Comparison of ENCODE assay signal across 8 cellular contexts in genomic region chr11:86162257-86162656, GRCh38.
DNase-seq lines count a peak whose midpoint lies in the region; ATAC-seq and TF ChIP-seq lines count a peak whose summit lies in the region.

No MANE protein-coding gene starts in this region.

- intact Hi-C loops in PC-9 (cut with micrococcal nuclease; ENCODE audit: unreplicated experiment): no loop called here
- intact Hi-C loops in esophagus muscularis mucosa (cut with DNase I): no loop called here
- intact Hi-C loops in ovary (cut with DNase I): no loop called here
- intact Hi-C loops in activated CD4-positive, alpha-beta memory T cell treated with anti-CD3 and anti-CD28 coated beads for 36 hours (cut with micrococcal nuclease): no loop called here
- intact Hi-C loops in activated T-helper 1 cell treated with anti-CD3 and anti-CD28 coated beads, Interleukin-12 subunit alpha, Interleukin-12 subunit beta, Interleukin-2, Interleukin-4 antibody, amounts not matched to agents 30 ng/mL and 10 ng/mL and 1 ng/mL, durations not matched to agents 14 hours and 24 hours and 36 hours (cut with micrococcal nuclease): no loop called here

- H4K20me1 ChIP-seq in PC-9 (ENCODE audit: insufficient read depth): no peaks in the 10 kb centered on the region

- H3K79me2 ChIP-seq in PC-9 (ENCODE audit: low read depth): no peaks in the 10 kb centered on the region

- H3K27ac ChIP-seq in PC-9 (no peak overlapping the region), esophagus muscularis mucosa (replicated peaks in 1 of 4) (peak overlapping the region; percentile 15 to 42 (median 30)), ovary (peak overlapping the region in 1 of 2 donors; percentile 33)

- H3K4me1 ChIP-seq in PC-9 (replicated peaks; ENCODE audit: insufficient read depth): peaks cover 56% of the 10 kb centered on the region
- H3K4me1 ChIP-seq in esophagus muscularis mucosa: peaks cover 14 to 44% (median 41%) of the 10 kb centered on the region in 4 donors
- H3K4me1 ChIP-seq in ovary (ENCODE audit: insufficient read depth): peaks cover 21% of the 10 kb centered on the region

- H3K9me2 ChIP-seq in PC-9 (ENCODE audit: insufficient read depth): no peaks in the 10 kb centered on the region

- H3K27me3 ChIP-seq in PC-9 (ENCODE audit: insufficient read depth, low read depth) (no peaks in the 10 kb centered on the region), esophagus muscularis mucosa (no peaks in the 10 kb centered on the region), ovary (no peaks in the 10 kb centered on the region)

- ATAC-seq in HG02981 (IDR thresholded peaks at IDR 0.05; ENCODE audit: unreplicated experiment): no peak

- peaks cover 4% of the 10 kb centered on the region for H3K4me1 Mint-ChIP-seq in activated CD4-positive, alpha-beta memory T cell treated with anti-CD3 and anti-CD28 coated beads for 36 hours (ENCODE audit: low read depth)
- peaks cover 43% of the 10 kb centered on the region for H3K4me1 Mint-ChIP-seq in activated T-helper 1 cell treated with anti-CD3 and anti-CD28 coated beads, Interleukin-12 subunit alpha, Interleukin-12 subunit beta, Interleukin-2, Interleukin-4 antibody, amounts not matched to agents 30 ng/mL and 10 ng/mL and 1 ng/mL, durations not matched to agents 14 hours and 24 hours and 36 hours (ENCODE audit: low read depth)

- H3F3A ChIP-seq in PC-9 (ENCODE audit: insufficient read depth, low read depth): peaks cover 44% of the 10 kb centered on the region

- no peak overlapping the region for H3K27ac Mint-ChIP-seq in activated CD4-positive, alpha-beta memory T cell treated with anti-CD3 and anti-CD28 coated beads for 36 hours
- no peak overlapping the region for H3K27ac Mint-ChIP-seq in activated T-helper 1 cell treated with anti-CD3 and anti-CD28 coated beads, Interleukin-12 subunit alpha, Interleukin-12 subunit beta, Interleukin-2, Interleukin-4 antibody, amounts not matched to agents 30 ng/mL and 10 ng/mL and 1 ng/mL, durations not matched to agents 14 hours and 24 hours and 36 hours

- TF ChIP-seq EP300 in esophagus muscularis mucosa (IDR thresholded peaks at IDR 0.05): no peak
- TF ChIP-seq EP300 in ovary (IDR thresholded peaks at IDR 0.05): no peak

- TF ChIP-seq POLR2A in esophagus muscularis mucosa (IDR thresholded peaks at IDR 0.05; ENCODE audit: low read depth) (no peak), ovary (IDR thresholded peaks at IDR 0.05) (no peak)

- H3K9me3 ChIP-seq in PC-9 (ENCODE audit: insufficient read depth, low read depth) (no peaks in the 10 kb centered on the region), esophagus muscularis mucosa (no peaks in the 10 kb centered on the region), ovary (no peaks in the 10 kb centered on the region)

- CTCF ChIA-PET in PC-9 (lab: Charles Lee): interaction anchor here (0.9 kb wide), 1 partner anchor 31 kb away, joined by 4 read pairs; no protein-coding TSS in a partner anchor
- CTCF ChIA-PET in activated CD4-positive, alpha-beta memory T cell treated with anti-CD3 and anti-CD28 coated beads for 36 hours (lab: Charles Lee): interaction anchor here (0.8 kb wide), 2 partner anchors 31 to 69 kb away, joined by 3 read pairs; no protein-coding TSS in a partner anchor

- H3K27me3 Mint-ChIP-seq in activated CD4-positive, alpha-beta memory T cell treated with anti-CD3 and anti-CD28 coated beads for 36 hours: no peaks in the 10 kb centered on the region
- H3K27me3 Mint-ChIP-seq in activated T-helper 1 cell treated with anti-CD3 and anti-CD28 coated beads, Interleukin-12 subunit alpha, Interleukin-12 subunit beta, Interleukin-2, Interleukin-4 antibody, amounts not matched to agents 30 ng/mL and 10 ng/mL and 1 ng/mL, durations not matched to agents 14 hours and 24 hours and 36 hours (ENCODE audit: insufficient read depth): no peaks in the 10 kb centered on the region

- H3K4me2 ChIP-seq in PC-9: peak overlapping the region; percentile 41; the same call in 1 of the 2 replicates

- H3K36me3 ChIP-seq in PC-9 (ENCODE audit: low read depth) (no peaks in the 10 kb centered on the region), esophagus muscularis mucosa (no peaks in the 10 kb centered on the region), ovary (no peaks in the 10 kb centered on the region)

- POLR2A ChIA-PET in PC-9 (lab: Charles Lee; ENCODE audit: unreplicated experiment): no interaction called here
- POLR2A ChIA-PET in activated CD4-positive, alpha-beta memory T cell treated with anti-CD3 and anti-CD28 coated beads for 36 hours (lab: Charles Lee): no interaction called here

- no TSS peak for BruUV-seq in PC-9 (replicated peaks; lab: Mats Ljungman, UMichigan)

- no peaks in the 10 kb centered on the region for H3K9me3 Mint-ChIP-seq in activated CD4-positive, alpha-beta memory T cell treated with anti-CD3 and anti-CD28 coated beads for 36 hours
- H3K9me3 Mint-ChIP-seq in activated T-helper 1 cell treated with anti-CD3 and anti-CD28 coated beads, Interleukin-12 subunit alpha, Interleukin-12 subunit beta, Interleukin-2, Interleukin-4 antibody, amounts not matched to agents 30 ng/mL and 10 ng/mL and 1 ng/mL, durations not matched to agents 14 hours and 24 hours and 36 hours: peaks cover 5% of the 10 kb centered on the region

- peak; percentile 92 for DNase-seq in CD1c-positive myeloid dendritic cell (ENCODE audit: extremely low spot score)
- DNase-seq in PC-9: no peak
- no peak for DNase-seq in esophagus muscularis mucosa (ENCODE audit: extremely low spot score)
- peak; percentile 44 to 59 (median 55) for DNase-seq in ovary
- no peak for DNase-seq in NCI-H2171 treated with DMSO at 0.1 percent for 48 hours (lab: John Stamatoyannopoulos, UW)
- no peak for DNase-seq in activated CD4-positive, alpha-beta memory T cell treated with anti-CD3 and anti-CD28 coated beads for 36 hours
- no peak for DNase-seq in activated T-helper 1 cell treated with anti-CD3 and anti-CD28 coated beads, Interleukin-12 subunit alpha, Interleukin-12 subunit beta, Interleukin-2, Interleukin-4 antibody, amounts not matched to agents 30 ng/mL and 10 ng/mL and 1 ng/mL, durations not matched to agents 14 hours and 24 hours and 36 hours (ENCODE audit: low spot score)

- no peak overlapping the region for H3K4me3 ChIP-seq in PC-9
- no peak overlapping the region for H3K4me3 ChIP-seq in esophagus muscularis mucosa
- H3K4me3 ChIP-seq in ovary: no peak overlapping the region

- no CpG with 5 or more reads among the region's 1 CpG for WGBS in esophagus muscularis mucosa
- 9 to 26% (median 13%) methylated on average over 1 of the region's 1 CpG for WGBS in ovary, 3 donors

- no peaks in the 10 kb centered on the region for H3K36me3 Mint-ChIP-seq in activated CD4-positive, alpha-beta memory T cell treated with anti-CD3 and anti-CD28 coated beads for 36 hours
- H3K36me3 Mint-ChIP-seq in activated T-helper 1 cell treated with anti-CD3 and anti-CD28 coated beads, Interleukin-12 subunit alpha, Interleukin-12 subunit beta, Interleukin-2, Interleukin-4 antibody, amounts not matched to agents 30 ng/mL and 10 ng/mL and 1 ng/mL, durations not matched to agents 14 hours and 24 hours and 36 hours (ENCODE audit: low read depth): no peaks in the 10 kb centered on the region

- TF ChIP-seq CTCF in PC-9 (conservative IDR thresholded peaks at IDR 0.05) (no peak), esophagus muscularis mucosa (IDR thresholded peaks at IDR 0.05) (no peak), ovary (IDR thresholded peaks at IDR 0.05) (no peak)

- 0 out of 2 replicates have a peak overlapping the region, but pooled peaks have one; percentile 5 for H2AFZ ChIP-seq in PC-9

- H3K4me3 Mint-ChIP-seq in activated CD4-positive, alpha-beta memory T cell treated with anti-CD3 and anti-CD28 coated beads for 36 hours: no peak overlapping the region
- H3K4me3 Mint-ChIP-seq in activated T-helper 1 cell treated with anti-CD3 and anti-CD28 coated beads, Interleukin-12 subunit alpha, Interleukin-12 subunit beta, Interleukin-2, Interleukin-4 antibody, amounts not matched to agents 30 ng/mL and 10 ng/mL and 1 ng/mL, durations not matched to agents 14 hours and 24 hours and 36 hours: no peak overlapping the region

Comparison
In these comparisons a context has a peak if more than half of its experiments do, and no peak if none do; other contexts are left out.
1. DNase-seq: peak in CD1c-positive myeloid dendritic cell (single experiment) and ovary (5 of 5); none in PC-9 (0 of 2), esophagus muscularis mucosa (single experiment), NCI-H2171 treated with DMSO at 0.1 percent for 48 hours (single experiment), activated CD4-positive, alpha-beta memory T cell treated with anti-CD3 and anti-CD28 coated beads for 36 hours (single experiment) and activated T-helper 1 cell treated with anti-CD3 and anti-CD28 coated beads, Interleukin-12 subunit alpha, Interleukin-12 subunit beta, Interleukin-2, Interleukin-4 antibody, amounts not matched to agents 30 ng/mL and 10 ng/mL and 1 ng/mL, durations not matched to agents 14 hours and 24 hours and 36 hours (single experiment).